In genomic region chr1:16009030-16009460, GRCh38 we compare ENCODE assay signal across 9 cellular contexts. TPM values are rescaled to one million over a fixed set of nuclear protein-coding genes. Genes with fewer than 3 reads are reported as not detected.
DNase-seq lines count a peak whose midpoint lies in the region; ATAC-seq and TF ChIP-seq lines count a peak whose summit lies in the region.
"Had no signal": no experiment of that assay in that cellular context is flagged by ENCODE, and none has a peak within 500 bp of the region (broad histone marks: within the 10 kb centered on the region; RNA-seq: fewer than 3 reads in every experiment).

No MANE protein-coding gene starts in this region.

- TF ChIP-seq EP300 in Ishikawa (IDR thresholded peaks at IDR 0.05; ENCODE audit: borderline replicate concordance) = no peak

- H3K27me3 ChIP-seq in osteoblast (ENCODE audit: insufficient read depth, low read length) (no peaks in the 10 kb centered on the region), thoracic aorta (replicated peaks; ENCODE audit: insufficient read depth) (no peaks in the 10 kb centered on the region)

- no peaks in the 10 kb centered on the region for H4K20me1 ChIP-seq in osteoblast (ENCODE audit: insufficient read depth, low read length)

- TF ChIP-seq CTCF in fibroblast of the aortic adventitia (IDR thresholded peaks at IDR 0.05; ENCODE audit: insufficient read depth, low read length) = peak; percentile 95
- peak; percentile 97 for TF ChIP-seq CTCF in osteoblast (IDR thresholded peaks at IDR 0.05; ENCODE audit: extremely low read depth, low read depth, low read length)
- TF ChIP-seq CTCF in thoracic aorta (IDR thresholded peaks at IDR 0.05) = peak; percentile 99

- no peaks in the 10 kb centered on the region for H3K79me2 ChIP-seq in osteoblast (ENCODE audit: insufficient read depth, low read length)

- H3K27ac ChIP-seq in osteoblast (ENCODE audit: low read depth, low read length) = no peak overlapping the region
- H3K27ac ChIP-seq in thoracic aorta = no peak overlapping the region

- no peak overlapping the region for H3K4me3 ChIP-seq in fibroblast of the aortic adventitia (ENCODE audit: low read depth, low read length)
- H3K4me3 ChIP-seq in osteoblast (ENCODE audit: insufficient read depth, low read length) = no peak overlapping the region
- H3K4me3 ChIP-seq in thoracic aorta = no peak overlapping the region

- no peak overlapping the region for H2AFZ ChIP-seq in osteoblast (ENCODE audit: low read length)

- H3K36me3 ChIP-seq in osteoblast (ENCODE audit: insufficient read depth, low read length) = no peaks in the 10 kb centered on the region
- no peaks in the 10 kb centered on the region for H3K36me3 ChIP-seq in thoracic aorta

- H3K9me3 ChIP-seq in osteoblast (ENCODE audit: low read depth, low read length) (no peaks in the 10 kb centered on the region), thoracic aorta (no peaks in the 10 kb centered on the region)

- TF ChIP-seq RAD21 in Ishikawa (IDR thresholded peaks at IDR 0.05; ENCODE audit: low read depth) = peak; percentile 99

- DNase-seq in DMS114 treated with DMSO at 0.1 percent for 48 hours (lab: John Stamatoyannopoulos, UW; ENCODE audit: unreplicated experiment) = peak; percentile 75
- DNase-seq in RPMI8226 = peak; percentile 81
- DNase-seq in activated T-helper 1 cell treated with anti-CD3 and anti-CD28 coated beads, Interleukin-2, amount 50 U/mL, for 16 hours (ENCODE audit: low read depth in 1 of 2, low spot score in 1 of 2) = peak; percentile 44 to 53
- peak; percentile 79 for DNase-seq in fibroblast of the aortic adventitia (ENCODE audit: low read depth)
- DNase-seq in osteoblast (ENCODE audit: insufficient read length, low spot score, missing footprints) = peak; percentile 95
- DNase-seq in thoracic aorta (ENCODE audit: low spot score) = peak; percentile 46

- ATAC-seq in thoracic aorta (ENCODE audit: insufficient number of reproducible peaks, low FRiP score, low read depth) (no peak), GM19452 (IDR thresholded peaks at IDR 0.05; ENCODE audit: unreplicated experiment) (no peak)

- H3K4me1 ChIP-seq in osteoblast (ENCODE audit: insufficient read depth, low read length) (peaks cover 10% of the 10 kb centered on the region), thoracic aorta (ENCODE audit: control insufficient read depth in 1 of 2, low read depth in 2 of 2) (peaks cover 14 to 21% of the 10 kb centered on the region in 2 donors)

- no peak overlapping the region for H3K4me2 ChIP-seq in osteoblast (ENCODE audit: insufficient read depth, low read length)

TF ChIP-seq in Ishikawa, 13 proteins besides CTCF, POLR2A, EP300 and RAD21:
- TF ChIP-seq ZBTB7A (IDR thresholded peaks at IDR 0.05; ENCODE audit: low read depth) (0 out of 2 replicates have a peak, but pooled peaks have one; percentile 33), NFIC (IDR thresholded peaks at IDR 0.05) (no peak), TAF1 (IDR thresholded peaks at IDR 0.05; ENCODE audit: low read depth) (no peak)
- TF ChIP-seq, protein P1, sequence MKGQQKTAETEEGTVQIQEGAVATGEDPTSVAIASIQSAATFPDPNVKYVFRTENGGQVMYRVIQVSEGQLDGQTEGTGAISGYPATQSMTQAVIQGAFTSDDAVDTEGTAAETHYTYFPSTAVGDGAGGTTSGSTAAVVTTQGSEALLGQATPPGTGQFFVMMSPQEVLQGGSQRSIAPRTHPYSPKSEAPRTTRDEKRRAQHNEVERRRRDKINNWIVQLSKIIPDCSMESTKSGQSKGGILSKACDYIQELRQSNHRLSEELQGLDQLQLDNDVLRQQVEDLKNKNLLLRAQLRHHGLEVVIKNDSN (IDR thresholded peaks at IDR 0.05) = no peak

RNA-seq across cellular contexts. Expression of gene SRARP, which starts 5.0 kb away (rescaled TPM):
- not detected in 2 replicates for total RNA-seq in fibroblast of the aortic adventitia (ENCODE audit: low replicate concordance)
- not detected in 2 replicates for total RNA-seq in osteoblast
- not detected for total RNA-seq in thoracic aorta
- total RNA-seq: T-helper 2 cell treated with Interferon-gamma antibody and Interleukin-4, amounts not matched to agents 100 ng/mL and 5 ng/mL, for 36 hours had no signal

RNA-seq across cellular contexts. Expression of gene HSPB7, which starts 8.8 kb away (rescaled TPM):
- total RNA-seq in fibroblast of the aortic adventitia (ENCODE audit: low replicate concordance) = 8.9 TPM in 1 of 2 replicates, not detected in the other
- total RNA-seq in osteoblast = 4.1 and 6.9 TPM in 2 replicates
- total RNA-seq in thoracic aorta = 100 to 1,000 TPM; 223 to 430 TPM
- total RNA-seq: T-helper 2 cell treated with Interferon-gamma antibody and Interleukin-4, amounts not matched to agents 100 ng/mL and 5 ng/mL, for 36 hours had no signal

RNA-seq across cellular contexts. Expression of gene CLCNKA, which starts 12.8 kb away (rescaled TPM):
- total RNA-seq in fibroblast of the aortic adventitia (ENCODE audit: low replicate concordance) (0.09 and 0.25 TPM in 2 replicates), osteoblast (not detected in 2 replicates), thoracic aorta (1 to 10 TPM in 1 of 2 donors, not detected in 1; 4.7 TPM)
- total RNA-seq: T-helper 2 cell treated with Interferon-gamma antibody and Interleukin-4, amounts not matched to agents 100 ng/mL and 5 ng/mL, for 36 hours had no signal

RNA-seq across cellular contexts. Expression of gene ZBTB17, which starts 33.1 kb away (rescaled TPM):
- total RNA-seq in fibroblast of the aortic adventitia (ENCODE audit: low replicate concordance) (13.8 and 21.7 TPM in 2 replicates), osteoblast (25.0 and 29.7 TPM in 2 replicates), thoracic aorta (10 to 100 TPM; 42.9 to 46.5 TPM)

RNA-seq across cellular contexts. Expression of gene CLCNKB, which starts 34.5 kb away (rescaled TPM):
- total RNA-seq in fibroblast of the aortic adventitia (ENCODE audit: low replicate concordance) (not detected in 2 replicates), osteoblast (0.29 and 0.36 TPM in 2 replicates), thoracic aorta (not detected)
- total RNA-seq: T-helper 2 cell treated with Interferon-gamma antibody and Interleukin-4, amounts not matched to agents 100 ng/mL and 5 ng/mL, for 36 hours had no signal

Comparison
In these comparisons a context has a peak if more than half of its experiments do, and no peak if none do; other contexts are left out.
1. RNA of gene HSPB7, which starts 8.8 kb away (total RNA-seq): 223 to 430 TPM in thoracic aorta; 8.9 TPM in fibroblast of the aortic adventitia and 4.1 to 6.9 TPM in osteoblast; every median in the first group is over 10 times any median in the second.
2. Peak in every context shown above with its lines, with median percentiles within 50 percentile points of each other: DNase-seq and CTCF ChIP-seq.